1 cellular context compared by ENCODE assay signal in the genomic region with DNA sequence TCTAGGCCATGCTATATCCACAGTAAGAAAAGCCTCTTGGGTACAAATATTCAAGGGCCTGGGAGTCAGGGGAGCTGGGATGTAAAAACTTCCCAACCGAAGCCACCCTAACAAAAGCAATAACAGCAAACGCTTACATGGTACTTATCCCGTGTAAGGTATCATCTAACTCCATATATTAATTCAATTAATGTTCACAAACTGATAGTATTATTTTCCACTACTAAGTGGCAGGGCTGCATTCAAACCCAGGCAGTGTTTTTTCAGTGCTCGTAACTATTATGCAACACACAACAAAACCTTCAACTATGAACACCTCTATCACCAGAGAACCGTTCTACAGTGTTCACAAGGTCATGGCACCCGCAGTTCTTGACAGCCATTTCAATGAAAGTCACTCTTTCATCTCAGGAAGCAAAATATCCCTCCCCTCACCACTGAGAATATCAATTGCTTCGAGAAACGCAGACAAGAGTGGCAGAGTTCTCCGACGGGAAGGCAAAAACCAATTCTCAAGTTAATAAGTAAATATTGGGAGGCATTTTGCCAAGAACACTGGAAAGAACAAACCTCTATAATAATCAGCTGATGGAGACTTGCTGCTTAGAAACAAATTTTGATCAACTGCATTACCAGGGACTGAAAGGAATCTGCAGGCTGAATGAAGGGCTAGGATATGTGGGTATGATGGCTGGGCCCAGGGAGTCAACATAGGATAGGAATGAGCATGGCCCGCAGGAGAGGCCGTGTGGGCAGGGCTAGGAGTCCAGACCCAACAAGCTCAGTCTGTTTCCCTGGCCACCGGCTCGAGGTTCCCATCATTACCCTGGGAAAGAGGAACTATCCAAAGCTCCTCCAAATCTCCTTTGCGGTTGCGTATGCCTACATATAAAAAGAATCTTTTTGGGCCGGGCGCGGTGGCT.
TF ChIP-seq lines count a peak whose summit lies in the region.

No MANE protein-coding gene starts in this region.

TF ChIP-seq in HepG2, 621 proteins besides CTCF, POLR2A, EP300 and RAD21 (continued from another document):
- TF ChIP-seq, protein P1, sequence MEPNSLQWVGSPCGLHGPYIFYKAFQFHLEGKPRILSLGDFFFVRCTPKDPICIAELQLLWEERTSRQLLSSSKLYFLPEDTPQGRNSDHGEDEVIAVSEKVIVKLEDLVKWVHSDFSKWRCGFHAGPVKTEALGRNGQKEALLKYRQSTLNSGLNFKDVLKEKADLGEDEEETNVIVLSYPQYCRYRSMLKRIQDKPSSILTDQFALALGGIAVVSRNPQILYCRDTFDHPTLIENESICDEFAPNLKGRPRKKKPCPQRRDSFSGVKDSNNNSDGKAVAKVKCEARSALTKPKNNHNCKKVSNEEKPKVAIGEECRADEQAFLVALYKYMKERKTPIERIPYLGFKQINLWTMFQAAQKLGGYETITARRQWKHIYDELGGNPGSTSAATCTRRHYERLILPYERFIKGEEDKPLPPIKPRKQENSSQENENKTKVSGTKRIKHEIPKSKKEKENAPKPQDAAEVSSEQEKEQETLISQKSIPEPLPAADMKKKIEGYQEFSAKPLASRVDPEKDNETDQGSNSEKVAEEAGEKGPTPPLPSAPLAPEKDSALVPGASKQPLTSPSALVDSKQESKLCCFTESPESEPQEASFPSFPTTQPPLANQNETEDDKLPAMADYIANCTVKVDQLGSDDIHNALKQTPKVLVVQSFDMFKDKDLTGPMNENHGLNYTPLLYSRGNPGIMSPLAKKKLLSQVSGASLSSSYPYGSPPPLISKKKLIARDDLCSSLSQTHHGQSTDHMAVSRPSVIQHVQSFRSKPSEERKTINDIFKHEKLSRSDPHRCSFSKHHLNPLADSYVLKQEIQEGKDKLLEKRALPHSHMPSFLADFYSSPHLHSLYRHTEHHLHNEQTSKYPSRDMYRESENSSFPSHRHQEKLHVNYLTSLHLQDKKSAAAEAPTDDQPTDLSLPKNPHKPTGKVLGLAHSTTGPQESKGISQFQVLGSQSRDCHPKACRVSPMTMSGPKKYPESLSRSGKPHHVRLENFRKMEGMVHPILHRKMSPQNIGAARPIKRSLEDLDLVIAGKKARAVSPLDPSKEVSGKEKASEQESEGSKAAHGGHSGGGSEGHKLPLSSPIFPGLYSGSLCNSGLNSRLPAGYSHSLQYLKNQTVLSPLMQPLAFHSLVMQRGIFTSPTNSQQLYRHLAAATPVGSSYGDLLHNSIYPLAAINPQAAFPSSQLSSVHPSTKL (CRISPR knock-in tag; IDR thresholded peaks at IDR 0.05): peak; percentile 92
- TF ChIP-seq, protein P2, sequence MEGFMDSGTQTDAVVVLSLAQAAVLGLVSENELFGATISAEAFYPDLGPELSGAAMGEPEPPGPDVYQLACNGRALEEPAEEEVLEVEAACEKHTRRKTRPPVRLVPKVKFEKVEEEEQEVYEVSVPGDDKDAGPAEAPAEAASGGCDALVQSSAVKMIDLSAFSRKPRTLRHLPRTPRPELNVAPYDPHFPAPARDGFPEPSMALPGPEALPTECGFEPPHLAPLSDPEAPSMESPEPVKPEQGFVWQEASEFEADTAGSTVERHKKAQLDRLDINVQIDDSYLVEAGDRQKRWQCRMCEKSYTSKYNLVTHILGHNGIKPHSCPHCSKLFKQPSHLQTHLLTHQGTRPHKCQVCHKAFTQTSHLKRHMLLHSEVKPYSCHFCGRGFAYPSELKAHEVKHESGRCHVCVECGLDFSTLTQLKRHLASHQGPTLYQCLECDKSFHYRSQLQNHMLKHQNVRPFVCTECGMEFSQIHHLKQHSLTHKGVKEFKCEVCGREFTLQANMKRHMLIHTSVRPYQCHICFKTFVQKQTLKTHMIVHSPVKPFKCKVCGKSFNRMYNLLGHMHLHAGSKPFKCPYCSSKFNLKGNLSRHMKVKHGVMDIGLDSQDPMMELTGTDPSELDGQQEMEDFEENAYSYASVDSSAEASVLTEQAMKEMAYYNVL (CRISPR knock-in tag; IDR thresholded peaks at IDR 0.05; ENCODE audit: borderline replicate concordance): peak; percentile 96
- TF ChIP-seq TSC22D2 (CRISPR knock-in tag; IDR thresholded peaks at IDR 0.05; ENCODE audit: borderline replicate concordance) (peak; percentile 33; the same call in 1 of the 2 replicates), HOXA9 (CRISPR knock-in tag; IDR thresholded peaks at IDR 0.05; ENCODE audit: borderline replicate concordance) (peak; percentile 72; the same call in 1 of the 2 replicates)
- TF ChIP-seq, protein P3, sequence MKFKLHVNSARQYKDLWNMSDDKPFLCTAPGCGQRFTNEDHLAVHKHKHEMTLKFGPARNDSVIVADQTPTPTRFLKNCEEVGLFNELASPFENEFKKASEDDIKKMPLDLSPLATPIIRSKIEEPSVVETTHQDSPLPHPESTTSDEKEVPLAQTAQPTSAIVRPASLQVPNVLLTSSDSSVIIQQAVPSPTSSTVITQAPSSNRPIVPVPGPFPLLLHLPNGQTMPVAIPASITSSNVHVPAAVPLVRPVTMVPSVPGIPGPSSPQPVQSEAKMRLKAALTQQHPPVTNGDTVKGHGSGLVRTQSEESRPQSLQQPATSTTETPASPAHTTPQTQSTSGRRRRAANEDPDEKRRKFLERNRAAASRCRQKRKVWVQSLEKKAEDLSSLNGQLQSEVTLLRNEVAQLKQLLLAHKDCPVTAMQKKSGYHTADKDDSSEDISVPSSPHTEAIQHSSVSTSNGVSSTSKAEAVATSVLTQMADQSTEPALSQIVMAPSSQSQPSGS (CRISPR knock-in tag; IDR thresholded peaks at IDR 0.05): peak; percentile 60; the same call in 1 of the 2 replicates
- TF ChIP-seq, protein P4, sequence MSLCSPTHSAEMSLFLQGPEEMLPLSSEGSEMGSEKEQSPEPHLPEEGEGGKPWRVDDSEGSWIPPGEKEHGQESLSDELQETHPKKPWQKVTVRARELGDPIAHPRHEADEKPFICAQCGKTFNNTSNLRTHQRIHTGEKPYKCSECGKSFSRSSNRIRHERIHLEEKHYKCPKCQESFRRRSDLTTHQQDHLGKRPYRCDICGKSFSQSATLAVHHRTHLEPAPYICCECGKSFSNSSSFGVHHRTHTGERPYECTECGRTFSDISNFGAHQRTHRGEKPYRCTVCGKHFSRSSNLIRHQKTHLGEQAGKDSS (CRISPR knock-in tag; IDR thresholded peaks at IDR 0.05; ENCODE audit: borderline replicate concordance, low read depth): peak; percentile 68; the same call in 1 of the 2 replicates
